Comparison of ENCODE assay signal across 1 cellular context in genomic region chr20:32364554-32365208, GRCh38.
TF ChIP-seq lines count a peak whose summit lies in the region.

No MANE protein-coding gene starts in this region.

TF ChIP-seq in IMR-90, 13 proteins besides CTCF, POLR2A, EP300 and RAD21 (continued from another document):
- TF ChIP-seq ELK1 (IDR thresholded peaks at IDR 0.05; ENCODE audit: borderline replicate concordance, low read depth, low read length), result no peak
